Comparison of ENCODE assay signal across 8 cellular contexts in genomic region chr5:137563646-137564474, GRCh38.
DNase-seq lines count a peak whose midpoint lies in the region; ATAC-seq and TF ChIP-seq lines count a peak whose summit lies in the region.

No MANE protein-coding gene starts in this region.

- H3K27me3 Mint-ChIP-seq in glutamatergic neuron (ENCODE audit: unreplicated experiment): peaks cover 3% of the 10 kb centered on the region
- H3K27me3 Mint-ChIP-seq in activated naive CD8-positive, alpha-beta T cell treated with anti-CD3 and anti-CD28 coated beads for 36 hours: peaks cover 27% of the 10 kb centered on the region

- no peak overlapping the region for H3K27ac Mint-ChIP-seq in glutamatergic neuron (ENCODE audit: unreplicated experiment)
- no peak overlapping the region for H3K27ac Mint-ChIP-seq in activated naive CD8-positive, alpha-beta T cell treated with anti-CD3 and anti-CD28 coated beads for 36 hours

- no peak for TF ChIP-seq POLR2A in Peyer's patch (IDR thresholded peaks at IDR 0.05)

- no peaks in the 10 kb centered on the region for H3K9me3 ChIP-seq in lung (ENCODE audit: control insufficient read depth in 2 of 2, insufficient read depth in 1 of 2, low read length in 1 of 2)
- H3K9me3 ChIP-seq in Peyer's patch: no peaks in the 10 kb centered on the region

- no peak overlapping the region for H3K4me3 Mint-ChIP-seq in glutamatergic neuron (ENCODE audit: unreplicated experiment)
- H3K4me3 Mint-ChIP-seq in activated naive CD8-positive, alpha-beta T cell treated with anti-CD3 and anti-CD28 coated beads for 36 hours: no peak overlapping the region

- no peak for TF ChIP-seq CTCF in lung (IDR thresholded peaks at IDR 0.05; ENCODE audit: control extremely low read depth, extremely low read depth)
- TF ChIP-seq CTCF in glutamatergic neuron (IDR thresholded peaks at IDR 0.05; ENCODE audit: partially characterized antibody, unreplicated experiment): no peak
- no peak for TF ChIP-seq CTCF in Peyer's patch (IDR thresholded peaks at IDR 0.05)

- no peaks in the 10 kb centered on the region for H3K36me3 Mint-ChIP-seq in glutamatergic neuron (ENCODE audit: unreplicated experiment)
- H3K36me3 Mint-ChIP-seq in activated naive CD8-positive, alpha-beta T cell treated with anti-CD3 and anti-CD28 coated beads for 36 hours: no peaks in the 10 kb centered on the region

- no peak overlapping the region for H3K4me3 ChIP-seq in lung
- H3K4me3 ChIP-seq in Peyer's patch: no peak overlapping the region

- peaks cover 1% of the 10 kb centered on the region for H3K9me3 Mint-ChIP-seq in glutamatergic neuron (ENCODE audit: unreplicated experiment)
- H3K9me3 Mint-ChIP-seq in activated naive CD8-positive, alpha-beta T cell treated with anti-CD3 and anti-CD28 coated beads for 36 hours: no peaks in the 10 kb centered on the region

- peak; percentile 57 for DNase-seq in CD1c-positive myeloid dendritic cell (ENCODE audit: extremely low spot score)
- DNase-seq in NCI-H1417 (lab: John Stamatoyannopoulos, UW): peak in 2 of 3 experiments; percentile 45 to 78
- DNase-seq in astrocyte of the hippocampus (ENCODE audit: low read depth, low spot score): peak; percentile 78
- no peak for DNase-seq in lung (ENCODE audit: low spot score)
- DNase-seq in glutamatergic neuron: no peak
- DNase-seq in Peyer's patch: no peak
- DNase-seq in activated naive CD8-positive, alpha-beta T cell treated with anti-CD3 and anti-CD28 coated beads for 36 hours: no peak

- H3K4me1 ChIP-seq in lung (ENCODE audit: control insufficient read depth in 2 of 2, insufficient read depth in 2 of 2, low read length in 2 of 2) (peaks cover 3 to 14% of the 10 kb centered on the region in 2 donors), Peyer's patch (no peaks in the 10 kb centered on the region)

- no peak overlapping the region for H3K27ac ChIP-seq in lung (ENCODE audit: low read depth in 1 of 2, low read length in 1 of 2)
- H3K27ac ChIP-seq in Peyer's patch: no peak overlapping the region

- no peaks in the 10 kb centered on the region for H3K36me3 ChIP-seq in lung (ENCODE audit: control insufficient read depth in 2 of 2, insufficient read depth in 2 of 2, low read length in 2 of 2)
- H3K36me3 ChIP-seq in Peyer's patch: no peaks in the 10 kb centered on the region

- ATAC-seq in lung (ENCODE audit: insufficient read depth, low FRiP score) (peak; percentile 27), GM21825 (IDR thresholded peaks at IDR 0.05; ENCODE audit: unreplicated experiment) (no peak)

- H3K27me3 ChIP-seq in lung (ENCODE audit: control insufficient read depth, insufficient read depth): no peaks in the 10 kb centered on the region
- no peaks in the 10 kb centered on the region for H3K27me3 ChIP-seq in Peyer's patch

- H3K4me1 Mint-ChIP-seq in glutamatergic neuron (ENCODE audit: low read depth, unreplicated experiment): no peaks in the 10 kb centered on the region
- H3K4me1 Mint-ChIP-seq in activated naive CD8-positive, alpha-beta T cell treated with anti-CD3 and anti-CD28 coated beads for 36 hours: peaks cover 14% of the 10 kb centered on the region

- WGBS in lung, 2 donors: 16 to 38% methylated on average over 14 of the region's 14 CpGs

Comparison
In these comparisons a context has a peak if more than half of its experiments do, and no peak if none do; other contexts are left out.
1. DNase-seq: peak in CD1c-positive myeloid dendritic cell (single experiment), NCI-H1417 (2 of 3) and astrocyte of the hippocampus (single experiment); none in lung (single experiment), glutamatergic neuron (single experiment), Peyer's patch (0 of 3) and activated naive CD8-positive, alpha-beta T cell treated with anti-CD3 and anti-CD28 coated beads for 36 hours (single experiment).